Comparison of ENCODE assay signal across 1 cellular context in the genomic region with DNA sequence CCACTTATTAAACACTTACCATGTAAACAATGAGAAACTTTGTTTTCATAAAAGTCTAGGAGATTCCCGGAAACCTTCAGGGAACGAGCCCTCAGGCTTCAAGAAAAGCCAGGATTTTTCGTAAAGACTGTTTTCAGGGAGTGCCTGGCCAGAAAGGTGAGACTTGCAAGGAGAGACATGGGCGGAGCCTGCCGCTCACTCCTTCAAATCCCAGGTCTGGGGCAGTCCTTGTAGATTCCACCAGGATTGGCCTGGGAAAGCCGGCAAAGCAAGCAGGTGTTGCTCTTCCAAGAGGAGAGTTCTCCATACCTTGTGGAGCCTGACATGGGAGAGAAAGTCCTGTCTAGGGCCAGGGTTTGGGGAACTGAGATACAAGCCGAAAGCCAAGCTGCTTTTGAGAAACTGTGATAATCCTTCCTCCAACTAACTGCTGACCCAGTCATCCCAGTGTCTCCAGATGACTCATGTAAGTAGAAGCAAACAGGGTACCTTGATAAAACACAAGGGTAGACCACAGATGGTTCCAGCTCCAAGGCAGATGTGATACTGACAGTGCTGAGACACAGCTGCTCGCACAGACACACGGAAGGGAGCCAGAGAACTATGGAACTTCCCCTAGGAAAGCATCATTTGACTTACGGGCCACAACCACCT.
TF ChIP-seq lines count a peak whose summit lies in the region.

No MANE protein-coding gene starts in this region.

TF ChIP-seq in GM12878, 131 proteins besides CTCF, POLR2A, EP300 and RAD21 (continued from another document and continues in another):
- TF ChIP-seq, protein P1, sequence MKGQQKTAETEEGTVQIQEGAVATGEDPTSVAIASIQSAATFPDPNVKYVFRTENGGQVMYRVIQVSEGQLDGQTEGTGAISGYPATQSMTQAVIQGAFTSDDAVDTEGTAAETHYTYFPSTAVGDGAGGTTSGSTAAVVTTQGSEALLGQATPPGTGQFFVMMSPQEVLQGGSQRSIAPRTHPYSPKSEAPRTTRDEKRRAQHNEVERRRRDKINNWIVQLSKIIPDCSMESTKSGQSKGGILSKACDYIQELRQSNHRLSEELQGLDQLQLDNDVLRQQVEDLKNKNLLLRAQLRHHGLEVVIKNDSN (IDR thresholded peaks at IDR 0.05; ENCODE audit: borderline replicate concordance, extremely low read length, insufficient read depth, low read depth, low read length): no peak
- TF ChIP-seq BCL11A (IDR thresholded peaks at IDR 0.05; ENCODE audit: low read depth, low read length) (peak; percentile 97), BHLHE40 (IDR thresholded peaks at IDR 0.05; ENCODE audit: borderline replicate concordance in 1 of 2, low read depth in 2 of 2, low read length in 1 of 2) (0 out of 4 replicates have a peak, but pooled peaks have one; percentile 8), CHD4 (IDR thresholded peaks at IDR 0.05) (no peak), JUNB (IDR thresholded peaks at IDR 0.05) (peak; percentile 98), CBX5 (IDR thresholded peaks at IDR 0.05; ENCODE audit: low read depth) (peak; percentile 77; the same call in 1 of the 2 replicates), ZNF217 (IDR thresholded peaks at IDR 0.05) (no peak), CEBPB (IDR thresholded peaks at IDR 0.05; ENCODE audit: borderline replicate concordance in 1 of 2, low read depth in 2 of 2, low read length in 2 of 2) (peak in 1 of 2 experiments; percentile 69; a peak in 1 of 4 replicates), CREB1 (IDR thresholded peaks at IDR 0.05; ENCODE audit: low read depth) (peak; percentile 57; the same call in 1 of the 2 replicates), RFX5 (IDR thresholded peaks at IDR 0.05; ENCODE audit: low read depth, low read length) (no peak), ETV6 (conservative IDR thresholded peaks at IDR 0.05 in 1 of 2, IDR thresholded peaks at IDR 0.05 in 1 of 2; ENCODE audit: borderline replicate concordance in 1 of 2, low read depth in 1 of 2) (peak in 1 of 2 experiments; percentile 81; a peak in 2 of 4 replicates), NFIC (IDR thresholded peaks at IDR 0.05; ENCODE audit: low read depth, low read length) (peak; percentile 97), RUNX3 (IDR thresholded peaks at IDR 0.05; ENCODE audit: low read length) (peak; percentile 96), RB1 (IDR thresholded peaks at IDR 0.05; ENCODE audit: borderline replicate concordance) (no peak), ZNF622 (IDR thresholded peaks at IDR 0.05) (no peak), MEF2B (IDR thresholded peaks at IDR 0.05; ENCODE audit: partially characterized antibody, poor library complexity, severe bottlenecking) (no peak), SP1 (IDR thresholded peaks at IDR 0.05; ENCODE audit: low read depth, low read length) (peak; percentile 31), MEF2A (IDR thresholded peaks at IDR 0.05; ENCODE audit: insufficient read depth, low read depth, low read length) (peak; percentile 77), NR2C1 (IDR thresholded peaks at IDR 0.05) (no peak), ZNF384 (IDR thresholded peaks at IDR 0.05; ENCODE audit: borderline replicate concordance, low read depth, low read length) (no peak), HDAC2 (IDR thresholded peaks at IDR 0.05) (no peak), PML (IDR thresholded peaks at IDR 0.05; ENCODE audit: low read length) (peak; percentile 56; the same call in 1 of the 2 replicates), NR2F1 (conservative IDR thresholded peaks at IDR 0.05) (no peak), MTA2 (IDR thresholded peaks at IDR 0.05; ENCODE audit: low read depth) (peak; percentile 55; the same call in 1 of the 2 replicates), SREBF1 (IDR thresholded peaks at IDR 0.05; ENCODE audit: low read length) (no peak), KLF5 (IDR thresholded peaks at IDR 0.05; ENCODE audit: partially characterized antibody) (no peak)
- TF ChIP-seq, protein P2, sequence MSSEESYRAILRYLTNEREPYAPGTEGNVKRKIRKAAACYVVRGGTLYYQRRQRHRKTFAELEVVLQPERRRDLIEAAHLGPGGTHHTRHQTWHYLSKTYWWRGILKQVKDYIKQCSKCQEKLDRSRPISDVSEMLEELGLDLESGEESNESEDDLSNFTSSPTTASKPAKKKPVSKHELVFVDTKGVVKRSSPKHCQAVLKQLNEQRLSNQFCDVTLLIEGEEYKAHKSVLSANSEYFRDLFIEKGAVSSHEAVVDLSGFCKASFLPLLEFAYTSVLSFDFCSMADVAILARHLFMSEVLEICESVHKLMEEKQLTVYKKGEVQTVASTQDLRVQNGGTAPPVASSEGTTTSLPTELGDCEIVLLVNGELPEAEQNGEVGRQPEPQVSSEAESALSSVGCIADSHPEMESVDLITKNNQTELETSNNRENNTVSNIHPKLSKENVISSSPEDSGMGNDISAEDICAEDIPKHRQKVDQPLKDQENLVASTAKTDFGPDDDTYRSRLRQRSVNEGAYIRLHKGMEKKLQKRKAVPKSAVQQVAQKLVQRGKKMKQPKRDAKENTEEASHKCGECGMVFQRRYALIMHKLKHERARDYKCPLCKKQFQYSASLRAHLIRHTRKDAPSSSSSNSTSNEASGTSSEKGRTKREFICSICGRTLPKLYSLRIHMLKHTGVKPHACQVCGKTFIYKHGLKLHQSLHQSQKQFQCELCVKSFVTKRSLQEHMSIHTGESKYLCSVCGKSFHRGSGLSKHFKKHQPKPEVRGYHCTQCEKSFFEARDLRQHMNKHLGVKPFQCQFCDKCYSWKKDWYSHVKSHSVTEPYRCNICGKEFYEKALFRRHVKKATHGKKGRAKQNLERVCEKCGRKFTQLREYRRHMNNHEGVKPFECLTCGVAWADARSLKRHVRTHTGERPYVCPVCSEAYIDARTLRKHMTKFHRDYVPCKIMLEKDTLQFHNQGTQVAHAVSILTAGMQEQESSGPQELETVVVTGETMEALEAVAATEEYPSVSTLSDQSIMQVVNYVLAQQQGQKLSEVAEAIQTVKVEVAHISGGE (CRISPR knock-in tag; IDR thresholded peaks at IDR 0.05): no peak
- TF ChIP-seq, protein P3, sequence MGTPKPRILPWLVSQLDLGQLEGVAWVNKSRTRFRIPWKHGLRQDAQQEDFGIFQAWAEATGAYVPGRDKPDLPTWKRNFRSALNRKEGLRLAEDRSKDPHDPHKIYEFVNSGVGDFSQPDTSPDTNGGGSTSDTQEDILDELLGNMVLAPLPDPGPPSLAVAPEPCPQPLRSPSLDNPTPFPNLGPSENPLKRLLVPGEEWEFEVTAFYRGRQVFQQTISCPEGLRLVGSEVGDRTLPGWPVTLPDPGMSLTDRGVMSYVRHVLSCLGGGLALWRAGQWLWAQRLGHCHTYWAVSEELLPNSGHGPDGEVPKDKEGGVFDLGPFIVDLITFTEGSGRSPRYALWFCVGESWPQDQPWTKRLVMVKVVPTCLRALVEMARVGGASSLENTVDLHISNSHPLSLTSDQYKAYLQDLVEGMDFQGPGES (IDR thresholded peaks at IDR 0.05): no peak
- TF ChIP-seq, protein P4, sequence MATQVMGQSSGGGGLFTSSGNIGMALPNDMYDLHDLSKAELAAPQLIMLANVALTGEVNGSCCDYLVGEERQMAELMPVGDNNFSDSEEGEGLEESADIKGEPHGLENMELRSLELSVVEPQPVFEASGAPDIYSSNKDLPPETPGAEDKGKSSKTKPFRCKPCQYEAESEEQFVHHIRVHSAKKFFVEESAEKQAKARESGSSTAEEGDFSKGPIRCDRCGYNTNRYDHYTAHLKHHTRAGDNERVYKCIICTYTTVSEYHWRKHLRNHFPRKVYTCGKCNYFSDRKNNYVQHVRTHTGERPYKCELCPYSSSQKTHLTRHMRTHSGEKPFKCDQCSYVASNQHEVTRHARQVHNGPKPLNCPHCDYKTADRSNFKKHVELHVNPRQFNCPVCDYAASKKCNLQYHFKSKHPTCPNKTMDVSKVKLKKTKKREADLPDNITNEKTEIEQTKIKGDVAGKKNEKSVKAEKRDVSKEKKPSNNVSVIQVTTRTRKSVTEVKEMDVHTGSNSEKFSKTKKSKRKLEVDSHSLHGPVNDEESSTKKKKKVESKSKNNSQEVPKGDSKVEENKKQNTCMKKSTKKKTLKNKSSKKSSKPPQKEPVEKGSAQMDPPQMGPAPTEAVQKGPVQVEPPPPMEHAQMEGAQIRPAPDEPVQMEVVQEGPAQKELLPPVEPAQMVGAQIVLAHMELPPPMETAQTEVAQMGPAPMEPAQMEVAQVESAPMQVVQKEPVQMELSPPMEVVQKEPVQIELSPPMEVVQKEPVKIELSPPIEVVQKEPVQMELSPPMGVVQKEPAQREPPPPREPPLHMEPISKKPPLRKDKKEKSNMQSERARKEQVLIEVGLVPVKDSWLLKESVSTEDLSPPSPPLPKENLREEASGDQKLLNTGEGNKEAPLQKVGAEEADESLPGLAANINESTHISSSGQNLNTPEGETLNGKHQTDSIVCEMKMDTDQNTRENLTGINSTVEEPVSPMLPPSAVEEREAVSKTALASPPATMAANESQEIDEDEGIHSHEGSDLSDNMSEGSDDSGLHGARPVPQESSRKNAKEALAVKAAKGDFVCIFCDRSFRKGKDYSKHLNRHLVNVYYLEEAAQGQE (IDR thresholded peaks at IDR 0.05; ENCODE audit: low read depth, low read length): no peak
- TF ChIP-seq, protein P5, sequence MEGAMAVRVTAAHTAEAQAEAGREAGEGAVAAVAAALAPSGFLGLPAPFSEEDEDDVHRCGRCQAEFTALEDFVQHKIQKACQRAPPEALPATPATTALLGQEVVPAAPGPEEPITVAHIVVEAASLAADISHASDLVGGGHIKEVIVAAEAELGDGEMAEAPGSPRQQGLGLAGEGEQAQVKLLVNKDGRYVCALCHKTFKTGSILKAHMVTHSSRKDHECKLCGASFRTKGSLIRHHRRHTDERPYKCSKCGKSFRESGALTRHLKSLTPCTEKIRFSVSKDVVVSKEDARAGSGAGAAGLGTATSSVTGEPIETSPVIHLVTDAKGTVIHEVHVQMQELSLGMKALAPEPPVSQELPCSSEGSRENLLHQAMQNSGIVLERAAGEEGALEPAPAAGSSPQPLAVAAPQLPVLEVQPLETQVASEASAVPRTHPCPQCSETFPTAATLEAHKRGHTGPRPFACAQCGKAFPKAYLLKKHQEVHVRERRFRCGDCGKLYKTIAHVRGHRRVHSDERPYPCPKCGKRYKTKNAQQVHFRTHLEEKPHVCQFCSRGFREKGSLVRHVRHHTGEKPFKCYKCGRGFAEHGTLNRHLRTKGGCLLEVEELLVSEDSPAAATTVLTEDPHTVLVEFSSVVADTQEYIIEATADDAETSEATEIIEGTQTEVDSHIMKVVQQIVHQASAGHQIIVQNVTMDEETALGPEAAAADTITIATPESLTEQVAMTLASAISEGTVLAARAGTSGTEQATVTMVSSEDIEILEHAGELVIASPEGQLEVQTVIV (IDR thresholded peaks at IDR 0.05; ENCODE audit: borderline replicate concordance, partially characterized antibody): no peak
- TF ChIP-seq, protein P6, sequence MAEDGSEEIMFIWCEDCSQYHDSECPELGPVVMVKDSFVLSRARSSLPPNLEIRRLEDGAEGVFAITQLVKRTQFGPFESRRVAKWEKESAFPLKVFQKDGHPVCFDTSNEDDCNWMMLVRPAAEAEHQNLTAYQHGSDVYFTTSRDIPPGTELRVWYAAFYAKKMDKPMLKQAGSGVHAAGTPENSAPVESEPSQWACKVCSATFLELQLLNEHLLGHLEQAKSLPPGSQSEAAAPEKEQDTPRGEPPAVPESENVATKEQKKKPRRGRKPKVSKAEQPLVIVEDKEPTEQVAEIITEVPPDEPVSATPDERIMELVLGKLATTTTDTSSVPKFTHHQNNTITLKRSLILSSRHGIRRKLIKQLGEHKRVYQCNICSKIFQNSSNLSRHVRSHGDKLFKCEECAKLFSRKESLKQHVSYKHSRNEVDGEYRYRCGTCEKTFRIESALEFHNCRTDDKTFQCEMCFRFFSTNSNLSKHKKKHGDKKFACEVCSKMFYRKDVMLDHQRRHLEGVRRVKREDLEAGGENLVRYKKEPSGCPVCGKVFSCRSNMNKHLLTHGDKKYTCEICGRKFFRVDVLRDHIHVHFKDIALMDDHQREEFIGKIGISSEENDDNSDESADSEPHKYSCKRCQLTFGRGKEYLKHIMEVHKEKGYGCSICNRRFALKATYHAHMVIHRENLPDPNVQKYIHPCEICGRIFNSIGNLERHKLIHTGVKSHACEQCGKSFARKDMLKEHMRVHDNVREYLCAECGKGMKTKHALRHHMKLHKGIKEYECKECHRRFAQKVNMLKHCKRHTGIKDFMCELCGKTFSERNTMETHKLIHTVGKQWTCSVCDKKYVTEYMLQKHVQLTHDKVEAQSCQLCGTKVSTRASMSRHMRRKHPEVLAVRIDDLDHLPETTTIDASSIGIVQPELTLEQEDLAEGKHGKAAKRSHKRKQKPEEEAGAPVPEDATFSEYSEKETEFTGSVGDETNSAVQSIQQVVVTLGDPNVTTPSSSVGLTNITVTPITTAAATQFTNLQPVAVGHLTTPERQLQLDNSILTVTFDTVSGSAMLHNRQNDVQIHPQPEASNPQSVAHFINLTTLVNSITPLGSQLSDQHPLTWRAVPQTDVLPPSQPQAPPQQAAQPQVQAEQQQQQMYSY (CRISPR knock-in tag; IDR thresholded peaks at IDR 0.05): no peak
- TF ChIP-seq, protein P7, sequence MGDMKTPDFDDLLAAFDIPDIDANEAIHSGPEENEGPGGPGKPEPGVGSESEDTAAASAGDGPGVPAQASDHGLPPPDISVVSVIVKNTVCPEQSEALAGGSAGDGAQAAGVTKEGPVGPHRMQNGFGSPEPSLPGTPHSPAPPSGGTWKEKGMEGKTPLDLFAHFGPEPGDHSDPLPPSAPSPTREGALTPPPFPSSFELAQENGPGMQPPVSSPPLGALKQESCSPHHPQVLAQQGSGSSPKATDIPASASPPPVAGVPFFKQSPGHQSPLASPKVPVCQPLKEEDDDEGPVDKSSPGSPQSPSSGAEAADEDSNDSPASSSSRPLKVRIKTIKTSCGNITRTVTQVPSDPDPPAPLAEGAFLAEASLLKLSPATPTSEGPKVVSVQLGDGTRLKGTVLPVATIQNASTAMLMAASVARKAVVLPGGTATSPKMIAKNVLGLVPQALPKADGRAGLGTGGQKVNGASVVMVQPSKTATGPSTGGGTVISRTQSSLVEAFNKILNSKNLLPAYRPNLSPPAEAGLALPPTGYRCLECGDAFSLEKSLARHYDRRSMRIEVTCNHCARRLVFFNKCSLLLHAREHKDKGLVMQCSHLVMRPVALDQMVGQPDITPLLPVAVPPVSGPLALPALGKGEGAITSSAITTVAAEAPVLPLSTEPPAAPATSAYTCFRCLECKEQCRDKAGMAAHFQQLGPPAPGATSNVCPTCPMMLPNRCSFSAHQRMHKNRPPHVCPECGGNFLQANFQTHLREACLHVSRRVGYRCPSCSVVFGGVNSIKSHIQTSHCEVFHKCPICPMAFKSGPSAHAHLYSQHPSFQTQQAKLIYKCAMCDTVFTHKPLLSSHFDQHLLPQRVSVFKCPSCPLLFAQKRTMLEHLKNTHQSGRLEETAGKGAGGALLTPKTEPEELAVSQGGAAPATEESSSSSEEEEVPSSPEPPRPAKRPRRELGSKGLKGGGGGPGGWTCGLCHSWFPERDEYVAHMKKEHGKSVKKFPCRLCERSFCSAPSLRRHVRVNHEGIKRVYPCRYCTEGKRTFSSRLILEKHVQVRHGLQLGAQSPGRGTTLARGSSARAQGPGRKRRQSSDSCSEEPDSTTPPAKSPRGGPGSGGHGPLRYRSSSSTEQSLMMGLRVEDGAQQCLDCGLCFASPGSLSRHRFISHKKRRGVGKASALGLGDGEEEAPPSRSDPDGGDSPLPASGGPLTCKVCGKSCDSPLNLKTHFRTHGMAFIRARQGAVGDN (IDR thresholded peaks at IDR 0.05): no peak
